8 cellular contexts compared by ENCODE assay signal in the genomic region with DNA sequence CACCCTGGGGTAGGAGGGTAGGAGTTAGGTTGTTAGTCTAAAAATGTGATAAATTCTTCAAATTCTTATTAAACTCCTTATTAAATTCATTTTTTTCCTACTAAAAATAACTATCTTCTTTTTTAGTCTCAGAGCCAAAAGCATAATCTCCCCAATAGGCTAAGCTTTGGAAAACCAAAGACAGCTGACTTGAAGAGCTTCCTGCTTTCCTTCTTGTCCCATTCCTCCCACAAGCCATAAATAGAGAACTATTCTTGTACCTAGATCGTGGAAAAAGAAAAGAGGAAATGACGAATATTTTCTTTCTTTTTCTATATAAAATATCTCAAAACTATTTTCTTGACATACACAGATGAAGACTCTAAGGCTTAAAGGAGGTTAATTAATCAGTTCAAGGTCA.
"Had no signal": no experiment of that assay in that cellular context is flagged by ENCODE, and none has a peak within 500 bp of the region (broad histone marks: within the 10 kb centered on the region; RNA-seq: fewer than 3 reads in every experiment).

No MANE protein-coding gene starts in this region.

- H3K9me3 ChIP-seq: HAP-1 had no signal

- H3K4me3 Mint-ChIP-seq: GM23338, H9, HFFc6 had no signal

- H3K9me3 Mint-ChIP-seq: GM23338, H9 had no signal

- H3K27ac ChIP-seq: GM23248 had no signal

- H3K36me3 ChIP-seq: HAP-1 had no signal

- DNase-seq: GM23248, GOT3, H7, H9, HCEC 1CT, HFFc6 had no signal

- H3K27ac Mint-ChIP-seq: GM23338, H9, HFFc6 had no signal

- H3K4me1 ChIP-seq: HAP-1 had no signal

- H3K4me3 ChIP-seq: GM23248, GM23338, HAP-1 had no signal
